Comparison of ENCODE assay signal across 17 cellular contexts in the genomic region with DNA sequence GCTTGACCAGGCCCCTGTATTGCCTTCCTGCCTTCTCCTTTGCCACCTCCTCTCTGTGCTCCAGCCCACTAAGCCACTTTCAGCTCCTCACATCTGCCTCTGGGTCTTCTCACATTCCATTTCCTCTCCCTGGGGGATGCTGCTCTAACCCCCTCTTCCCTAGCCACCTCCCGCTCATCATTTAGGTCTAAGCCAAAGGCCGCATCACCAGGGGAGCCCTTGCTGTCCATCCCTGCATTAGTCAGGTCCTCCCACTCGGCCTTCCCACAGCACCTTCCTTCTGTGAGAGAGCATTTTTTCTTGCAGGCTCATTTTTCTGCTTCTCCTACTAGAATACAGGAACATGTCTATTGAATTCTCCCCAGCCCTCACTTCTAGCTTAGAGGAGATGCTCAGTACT.
"Had no signal": no experiment of that assay in that cellular context is flagged by ENCODE, and none has a peak within 500 bp of the region (broad histone marks: within the 10 kb centered on the region; RNA-seq: fewer than 3 reads in every experiment).

No MANE protein-coding gene starts in this region.

- H3K27me3 ChIP-seq: right lobe of liver, testis had no signal

- H3K4me3 Mint-ChIP-seq: activated CD4-positive, alpha-beta T cell treated with anti-CD3 and anti-CD28 coated beads, Interleukin-2, amount 10 ng/mL, durations not matched to agents 7 days and 5 days; activated naive CD8-positive, alpha-beta T cell treated with anti-CD3 and anti-CD28 coated beads, Interleukin-2, amount 10 ng/mL, durations not matched to agents 7 days and 5 days; activated T-helper 1 cell treated with anti-CD3 and anti-CD28 coated beads, Interleukin-12 subunit alpha, Interleukin-12 subunit beta, Interleukin-2, Interleukin-4 antibody, amounts not matched to agents 30 ng/mL and 10 ng/mL and 1 ng/mL, durations not matched to agents 14 hours and 24 hours and 36 hours; natural killer cell; stimulated activated naive CD8-positive, alpha-beta T cell treated with anti-CD3 and anti-CD28 coated beads, Interleukin-15, amount 100 ng/mL, for 72 hours had no signal

- DNase-seq: activated CD4-positive, alpha-beta T cell treated with anti-CD3 and anti-CD28 coated beads, Interleukin-2, amount 10 ng/mL, durations not matched to agents 7 days and 5 days; activated CD8-positive, alpha-beta memory T cell treated with anti-CD3 and anti-CD28 coated beads for 24 hours; activated naive CD8-positive, alpha-beta T cell treated with anti-CD3 and anti-CD28 coated beads, Interleukin-2, amount 10 ng/mL, durations not matched to agents 7 days and 5 days; anterior cingulate cortex; cortex of kidney; effector CD4-positive, alpha-beta T cell; foreskin melanocyte; head of caudate nucleus; kidney glomerular epithelial cell; mesendoderm; natural killer cell; psoas muscle; right lobe of liver; spleen; stimulated activated naive CD8-positive, alpha-beta T cell treated with anti-CD3 and anti-CD28 coated beads, Interleukin-15, amount 100 ng/mL, for 72 hours; testis had no signal

- H3K27me3 Mint-ChIP-seq: stimulated activated naive CD8-positive, alpha-beta T cell treated with anti-CD3 and anti-CD28 coated beads, Interleukin-15, amount 100 ng/mL, for 72 hours had no signal

- H3K9me3 ChIP-seq: psoas muscle, right lobe of liver, spleen, testis had no signal

- H3K4me1 Mint-ChIP-seq: activated CD4-positive, alpha-beta T cell treated with anti-CD3 and anti-CD28 coated beads, Interleukin-2, amount 10 ng/mL, durations not matched to agents 7 days and 5 days; natural killer cell; stimulated activated naive CD8-positive, alpha-beta T cell treated with anti-CD3 and anti-CD28 coated beads, Interleukin-15, amount 100 ng/mL, for 72 hours had no signal

- H3K27ac ChIP-seq: psoas muscle, right lobe of liver, spleen, testis had no signal

- ATAC-seq: natural killer cell; psoas muscle; right lobe of liver; stimulated activated naive CD8-positive, alpha-beta T cell treated with anti-CD3 and anti-CD28 coated beads, Interleukin-15, amount 100 ng/mL, for 72 hours had no signal

- H3K27ac Mint-ChIP-seq: activated CD4-positive, alpha-beta T cell treated with anti-CD3 and anti-CD28 coated beads, Interleukin-2, amount 10 ng/mL, durations not matched to agents 7 days and 5 days; activated naive CD8-positive, alpha-beta T cell treated with anti-CD3 and anti-CD28 coated beads, Interleukin-2, amount 10 ng/mL, durations not matched to agents 7 days and 5 days; activated T-helper 1 cell treated with anti-CD3 and anti-CD28 coated beads, Interleukin-12 subunit alpha, Interleukin-12 subunit beta, Interleukin-2, Interleukin-4 antibody, amounts not matched to agents 30 ng/mL and 10 ng/mL and 1 ng/mL, durations not matched to agents 14 hours and 24 hours and 36 hours; natural killer cell had no signal

- H3K4me3 ChIP-seq: psoas muscle, right lobe of liver, spleen, testis had no signal

- H3K36me3 Mint-ChIP-seq: activated naive CD8-positive, alpha-beta T cell treated with anti-CD3 and anti-CD28 coated beads, Interleukin-2, amount 10 ng/mL, durations not matched to agents 7 days and 5 days; natural killer cell had no signal

- H3K9me3 Mint-ChIP-seq: activated CD4-positive, alpha-beta T cell treated with anti-CD3 and anti-CD28 coated beads, Interleukin-2, amount 10 ng/mL, durations not matched to agents 7 days and 5 days; activated naive CD8-positive, alpha-beta T cell treated with anti-CD3 and anti-CD28 coated beads, Interleukin-2, amount 10 ng/mL, durations not matched to agents 7 days and 5 days; activated T-helper 1 cell treated with anti-CD3 and anti-CD28 coated beads, Interleukin-12 subunit alpha, Interleukin-12 subunit beta, Interleukin-2, Interleukin-4 antibody, amounts not matched to agents 30 ng/mL and 10 ng/mL and 1 ng/mL, durations not matched to agents 14 hours and 24 hours and 36 hours; natural killer cell; stimulated activated naive CD8-positive, alpha-beta T cell treated with anti-CD3 and anti-CD28 coated beads, Interleukin-15, amount 100 ng/mL, for 72 hours had no signal

- H3K4me1 ChIP-seq: psoas muscle, right lobe of liver, testis had no signal

- H3K36me3 ChIP-seq: right lobe of liver, spleen had no signal
